In genomic region chr15:80242802-80243201, GRCh38 we compare ENCODE assay signal across 18 cellular contexts.
DNase-seq lines count a peak whose midpoint lies in the region; ATAC-seq and TF ChIP-seq lines count a peak whose summit lies in the region.
"Had no signal": no experiment of that assay in that cellular context is flagged by ENCODE, and none has a peak within 500 bp of the region (broad histone marks: within the 10 kb centered on the region; RNA-seq: fewer than 3 reads in every experiment).

No MANE protein-coding gene starts in this region.

- H3K36me3 ChIP-seq in OCI-LY3 (replicated peaks; ENCODE audit: low read depth, low read length): no peaks in the 10 kb centered on the region
- H3K36me3 ChIP-seq: cardiac muscle cell, spleen, WERI-Rb-1 had no signal

- DNase-seq in GF-D8 (lab: John Stamatoyannopoulos, UW) (peak; percentile 29), head of caudate nucleus (peak in 22 of 42 donors; percentile 15 to 53 (median 32)), pons (ENCODE audit: low spot score) (peak; percentile 37), NCI-H1048 (lab: John Stamatoyannopoulos, UW) (no peak)
- DNase-seq: activated CD4-positive, alpha-beta T cell treated with anti-CD3 and anti-CD28 coated beads, Interleukin-2, amount 10 ng/mL, durations not matched to agents 7 days and 5 days; activated naive CD4-positive, alpha-beta T cell treated with anti-CD3 and anti-CD28 coated beads, Interleukin-2, amount 50 U/mL, for 16 hours; CD4-positive, alpha-beta T cell; cortex of kidney; NCI-H510A; spleen; stimulated activated naive CD4-positive, alpha-beta T cell; T-helper 9 cell had no signal

- no peaks in the 10 kb centered on the region for H3K9me3 ChIP-seq in OCI-LY3 (ENCODE audit: insufficient read depth, low read length)
- H3K9me3 ChIP-seq: spleen, testis had no signal

- no peaks in the 10 kb centered on the region for H4K20me1 ChIP-seq in OCI-LY3 (ENCODE audit: insufficient read depth, low read length)

- no peak overlapping the region for H3K4me3 ChIP-seq in OCI-LY3 (ENCODE audit: low read length)
- H3K4me3 ChIP-seq: cardiac muscle cell, spleen, testis had no signal

- H3K4me2 ChIP-seq in OCI-LY3 (ENCODE audit: low read length): no peak overlapping the region; the same call in 1 of the 2 replicates

- H3K79me2 ChIP-seq in OCI-LY3 (ENCODE audit: low read length): no peaks in the 10 kb centered on the region

- peak overlapping the region; percentile 97 for H2AFZ ChIP-seq in OCI-LY3 (ENCODE audit: low read depth, low read length)

- H3K9ac ChIP-seq in OCI-LY3 (ENCODE audit: low read length): no peak overlapping the region

- intact Hi-C loops in head of caudate nucleus (cut with DNase I): no loop called here

- peaks cover 16% of the 10 kb centered on the region for H3K27me3 ChIP-seq in OCI-LY3 (ENCODE audit: low read depth, low read length)
- H3K27me3 ChIP-seq: testis had no signal

- ATAC-seq in GM19324 (IDR thresholded peaks at IDR 0.05; ENCODE audit: low FRiP score, unreplicated experiment): no peak
- ATAC-seq in GM19395 (IDR thresholded peaks at IDR 0.05; ENCODE audit: unreplicated experiment): no peak

- peaks cover 13% of the 10 kb centered on the region for H3K4me1 ChIP-seq in OCI-LY3 (ENCODE audit: low read length)
- H3K4me1 ChIP-seq: testis had no signal

- no peak for TF ChIP-seq CTCF in OCI-LY3 (IDR thresholded peaks at IDR 0.05; ENCODE audit: low read depth, low read length)

- H3K27ac ChIP-seq in OCI-LY3 (ENCODE audit: low read length): no peak overlapping the region
- H3K27ac ChIP-seq: cardiac muscle cell, spleen, testis, WERI-Rb-1 had no signal
